ENCODE assay signal across 19 cellular contexts in genomic region chr2:108148555-108148954, GRCh38.
DNase-seq lines count a peak whose midpoint lies in the region; ATAC-seq, FAIRE-seq and TF ChIP-seq lines count a peak whose summit lies in the region.
"Had no signal": no experiment of that assay in that cellular context is flagged by ENCODE, and none has a peak within 500 bp of the region (broad histone marks: within the 10 kb centered on the region; RNA-seq: fewer than 3 reads in every experiment).

No MANE protein-coding gene starts in this region.

- TF ChIP-seq RAD21 in HepG2 (CRISPR knock-in tag; IDR thresholded peaks at IDR 0.05), result no peak
- TF ChIP-seq RAD21 in K562 (CRISPR knock-in tag; conservative IDR thresholded peaks at IDR 0.05 in 1 of 2, IDR thresholded peaks at IDR 0.05 in 1 of 2), result no peak

- H3K36me3 ChIP-seq in HepG2 (replicated peaks in 1 of 2; ENCODE audit: control insufficient read depth in 1 of 2, insufficient read depth in 2 of 2, low read length in 2 of 2) (no peaks in the 10 kb centered on the region), right lobe of liver (no peaks in the 10 kb centered on the region), K562 (ENCODE audit: control insufficient read depth, insufficient read depth, low read length) (no peaks in the 10 kb centered on the region), spleen (no peaks in the 10 kb centered on the region)
- H3K36me3 ChIP-seq: BLaER1 treated with 17β-estradiol and CSF1 and Interleukin-3, amounts not matched to agents 10 nM and 100 nM had no signal

- intact Hi-C loops in HepG2 (cut with micrococcal nuclease; ENCODE audit: unreplicated experiment) (no loop called here), right lobe of liver (cut with DNase I) (no loop called here), K562 (cut with micrococcal nuclease) (no loop called here), spleen (cut with DNase I; ENCODE audit: low total_unique reads) (no loop called here)

- DNase-seq in HepG2 (ENCODE audit: low spot score) (no peak), right lobe of liver (no peak), K562 (ENCODE audit: extremely low read depth in 1 of 4, low spot score in 3 of 4) (no peak), spleen (no peak)
- DNase-seq in stimulated activated CD4-positive, alpha-beta T cell treated with anti-CD3 and anti-CD28 coated beads, Interleukin-4, amount 100 ng/mL, for 24 hours, result no peak
- DNase-seq: ACHN; Caco-2; Calu3; CD4-positive, alpha-beta T cell; CD8-positive, alpha-beta T cell; DMS79 treated with DMSO at 0.1 percent for 48 hours; GF-D8 had no signal

- no peak overlapping the region for H3K4me2 ChIP-seq in HepG2 (ENCODE audit: low read depth, low read length)
- no peak overlapping the region for H3K4me2 ChIP-seq in K562 (ENCODE audit: insufficient read depth, low read length)
- H3K4me2 ChIP-seq: BLaER1 treated with 17β-estradiol and CSF1 and Interleukin-3, amounts not matched to agents 10 nM and 100 nM had no signal

- TF ChIP-seq CTCF in HepG2 (CRISPR knock-in tag; IDR thresholded peaks at IDR 0.05) (no peak), right lobe of liver (IDR thresholded peaks at IDR 0.05) (no peak), K562 (IDR thresholded peaks at IDR 0.05 in 2 of 3, conservative IDR thresholded peaks at IDR 0.05 in 1 of 3; ENCODE audit: insufficient read depth in 2 of 3, low read depth in 1 of 3, low read length in 3 of 3) (no peak), spleen (IDR thresholded peaks at IDR 0.05 in 8 of 11, conservative IDR thresholded peaks at IDR 0.05 in 3 of 11) (no peak)

- H3K4me3 ChIP-seq in HepG2 (replicated peaks in 1 of 3; ENCODE audit: insufficient read depth in 1 of 3, low read depth in 2 of 3, low read length in 3 of 3), result no peak overlapping the region
- no peak overlapping the region for H3K4me3 ChIP-seq in right lobe of liver
- no peak overlapping the region for H3K4me3 ChIP-seq in K562
- H3K4me3 ChIP-seq in spleen, result no peak overlapping the region
- H3K4me3 ChIP-seq: BLaER1 treated with 17β-estradiol and CSF1 and Interleukin-3, amounts not matched to agents 10 nM and 100 nM had no signal

- H3K9me3 ChIP-seq in HepG2 (ENCODE audit: low read length), result no peaks in the 10 kb centered on the region
- H3K9me3 ChIP-seq in right lobe of liver, result no peaks in the 10 kb centered on the region
- no peaks in the 10 kb centered on the region for H3K9me3 ChIP-seq in K562 (replicated peaks; ENCODE audit: control insufficient read depth, insufficient read depth, low read depth, low read length)
- H3K9me3 ChIP-seq in spleen, result no peaks in the 10 kb centered on the region
- H3K9me3 ChIP-seq: BLaER1 treated with 17β-estradiol and CSF1 and Interleukin-3, amounts not matched to agents 10 nM and 100 nM; Caco-2 had no signal

- CTCF ChIA-PET in HepG2 (lab: Yijun Ruan, JAX; ENCODE audit: low intra/inter-chr PET ratio, low total read pairs), result no interaction called here
- CTCF ChIA-PET in K562 (lab: Yijun Ruan, JAX; ENCODE audit: low intra/inter-chr PET ratio), result no interaction called here

- H3K9me1 ChIP-seq in K562 (ENCODE audit: control insufficient read depth, insufficient read depth, low read length), result no peaks in the 10 kb centered on the region

- FAIRE-seq in HepG2 (lab: Jason Lieb, UNC), result no peak
- no peak for FAIRE-seq in K562 (lab: Jason Lieb, UNC)
- FAIRE-seq: D721Med, G401.6, GM12891, GM19239 had no signal

- BruUV-seq in HepG2 (replicated peaks; lab: Mats Ljungman, UMichigan) (no TSS peak), K562 (replicated peaks; lab: Mats Ljungman, UMichigan) (no TSS peak)

- H3K27me3 ChIP-seq in HepG2 (ENCODE audit: control insufficient read depth in 1 of 2, insufficient read depth in 2 of 2, low read length in 2 of 2), result no peaks in the 10 kb centered on the region
- no peaks in the 10 kb centered on the region for H3K27me3 ChIP-seq in right lobe of liver
- H3K27me3 ChIP-seq in K562 (ENCODE audit: control insufficient read depth in 2 of 2, insufficient read depth in 2 of 2, low read length in 2 of 2), result no peaks in the 10 kb centered on the region
- peaks cover 0 to 6% (median 0%) of the 10 kb centered on the region in 7 donors for H3K27me3 ChIP-seq in spleen (replicated peaks in 1 of 7)
- H3K27me3 ChIP-seq: BLaER1 treated with 17β-estradiol and CSF1 and Interleukin-3, amounts not matched to agents 10 nM and 100 nM had no signal

- H3K4me1 ChIP-seq in HepG2 (ENCODE audit: insufficient read depth, low read length) (no peaks in the 10 kb centered on the region), right lobe of liver (no peaks in the 10 kb centered on the region), K562 (replicated peaks in 1 of 2; ENCODE audit: control insufficient read depth in 2 of 2, insufficient read depth in 2 of 2, low read length in 2 of 2) (no peaks in the 10 kb centered on the region), spleen (no peaks in the 10 kb centered on the region)
- H3K4me1 ChIP-seq: BLaER1 treated with 17β-estradiol and CSF1 and Interleukin-3, amounts not matched to agents 10 nM and 100 nM; Caco-2 had no signal

- WGBS in HepG2 (ENCODE audit: low lambda C conversion rate), result 11% methylated on average over 6 of the region's 6 CpGs
- 50% methylated on average over 6 of the region's 6 CpGs for WGBS in right lobe of liver (ENCODE audit: insufficient coverage, low coverage, low lambda C conversion rate, missing lambda C conversion rate)
- WGBS in K562 (ENCODE audit: insufficient coverage, low coverage, missing lambda C conversion rate), result 4% methylated on average over 6 of the region's 6 CpGs
- whole genome bisulfite sequencing in spleen, 5 donors, result 79 to 86% (median 84%) methylated on average over 6 of the region's 6 CpGs

- H4K20me1 ChIP-seq in HepG2 (ENCODE audit: insufficient read depth, low read length) (no peaks in the 10 kb centered on the region; the same call in 1 of the 2 replicates), K562 (replicated peaks; ENCODE audit: control insufficient read depth, insufficient read depth, low read length) (no peaks in the 10 kb centered on the region)
- H4K20me1 ChIP-seq: BLaER1 treated with 17β-estradiol and CSF1 and Interleukin-3, amounts not matched to agents 10 nM and 100 nM had no signal

- H3K79me2 ChIP-seq in HepG2 (ENCODE audit: insufficient read depth, low read length) (no peaks in the 10 kb centered on the region), K562 (ENCODE audit: control insufficient read depth, insufficient read depth, low read length) (no peaks in the 10 kb centered on the region)

- ATAC-seq in HepG2 (no peak), right lobe of liver (no peak), K562 (no peak)
- ATAC-seq: CD8-positive, alpha-beta T cell had no signal

- H3K9ac ChIP-seq in HepG2 (ENCODE audit: insufficient read depth, low read depth, low read length) (no peak overlapping the region), K562 (ENCODE audit: insufficient read depth in 1 of 2, low read depth in 2 of 2, low read length in 2 of 2) (no peak overlapping the region)
- H3K9ac ChIP-seq: BLaER1 treated with 17β-estradiol and CSF1 and Interleukin-3, amounts not matched to agents 10 nM and 100 nM had no signal

- no peak overlapping the region for H3K27ac ChIP-seq in HepG2 (ENCODE audit: extremely low read length, insufficient read depth, low read length)
- no peak overlapping the region for H3K27ac ChIP-seq in right lobe of liver
- no peak overlapping the region for H3K27ac ChIP-seq in K562 (ENCODE audit: extremely low read depth, low read depth, low read length)
- no peak overlapping the region for H3K27ac ChIP-seq in spleen
- H3K27ac ChIP-seq: 22Rv1; BLaER1 treated with 17β-estradiol and CSF1 and Interleukin-3, amounts not matched to agents 10 nM and 100 nM; C4-2B had no signal

- no peak for TF ChIP-seq EP300 in HepG2 (IDR thresholded peaks at IDR 0.05; ENCODE audit: low read depth in 2 of 2, low read length in 2 of 2)
- TF ChIP-seq EP300 in HepG2 (CRISPR knock-in tag; IDR thresholded peaks at IDR 0.05; ENCODE audit: borderline replicate concordance), result no peak
- no peak for TF ChIP-seq EP300 in K562 (IDR thresholded peaks at IDR 0.05; ENCODE audit: low read length)

- in situ Hi-C loops in HepG2 (cut with HindIII; ENCODE audit: extremely low pct_ligation_motif_present, low pct_unique_long_range_greater_than_20kb) (no loop called here), K562 (cut with MboI) (no loop called here)

- POLR2A ChIA-PET in HepG2 (lab: Yijun Ruan, JAX), result no interaction called here
- POLR2A ChIA-PET in K562 (lab: Yijun Ruan, JAX), result no interaction called here

- no peak for TF ChIP-seq POLR2A in HepG2 (IDR thresholded peaks at IDR 0.05; ENCODE audit: insufficient read depth in 1 of 2, low read depth in 2 of 2, low read length in 2 of 2)
- TF ChIP-seq POLR2A in right lobe of liver (IDR thresholded peaks at IDR 0.05), result no peak
- no peak for TF ChIP-seq POLR2A in K562 (conservative IDR thresholded peaks at IDR 0.05)
- no peak for TF ChIP-seq POLR2A in spleen (IDR thresholded peaks at IDR 0.05)

- H2AFZ ChIP-seq in HepG2 (ENCODE audit: low read length) (no peak overlapping the region), K562 (ENCODE audit: low read depth, low read length) (no peak overlapping the region)

TF ChIP-seq in HepG2, 621 proteins besides CTCF, POLR2A, EP300 and RAD21 (continues in another document):
- TF ChIP-seq TAF15 (IDR thresholded peaks at IDR 0.05; ENCODE audit: low read depth, low read length, poor library complexity, severe bottlenecking), result no peak
- TF ChIP-seq MAFF (IDR thresholded peaks at IDR 0.05; ENCODE audit: low read depth, low read length), result peak; percentile 80
- no peak for TF ChIP-seq MBNL3 (CRISPR knock-in tag; conservative IDR thresholded peaks at IDR 0.05)
- no peak for TF ChIP-seq ATF3 (CRISPR knock-in tag; IDR thresholded peaks at IDR 0.05)
- no peak for TF ChIP-seq PHF5A (CRISPR knock-in tag; IDR thresholded peaks at IDR 0.05; ENCODE audit: low read depth, unreplicated experiment)

TF ChIP-seq in K562, 482 proteins besides CTCF, POLR2A, EP300 and RAD21:
- TF ChIP-seq ZNF316 (IDR thresholded peaks at IDR 0.05), result peak; percentile 50; the same call in 1 of the 2 replicates
- no peak for TF ChIP-seq SAFB2 (IDR thresholded peaks at IDR 0.05; ENCODE audit: borderline replicate concordance, low read depth, low read length, severe bottlenecking)
- TF ChIP-seq C11orf30 (IDR thresholded peaks at IDR 0.05; ENCODE audit: low read depth), result 0 out of 2 replicates have a peak, but pooled peaks have one; percentile 17

Comparison
In these comparisons a context has a peak if more than half of its experiments do, and no peak if none do; other contexts are left out.
1. Of the 241 proteins assayed by ChIP-seq in both HepG2 and K562: peak only in HepG2: MAFF and MAFK; only in K562: none; in both: none; in neither: 239.